16 cellular contexts compared by ENCODE assay signal in genomic region chr11:65542738-65543390, GRCh38. TPM values are rescaled to one million over a fixed set of nuclear protein-coding genes. Genes with fewer than 3 reads are reported as not detected.
DNase-seq lines count a peak whose midpoint lies in the region; ATAC-seq and TF ChIP-seq lines count a peak whose summit lies in the region.
"Had no signal": no experiment of that assay in that cellular context is flagged by ENCODE, and none has a peak within 500 bp of the region (broad histone marks: within the 10 kb centered on the region; RNA-seq: fewer than 3 reads in every experiment).

No MANE protein-coding gene starts in this region.

- H3K36me3 ChIP-seq in HEK293 (ENCODE audit: control insufficient read depth in 2 of 2, insufficient read depth in 1 of 2, low read length in 2 of 2): peaks cover 0 to 79% of the 10 kb centered on the region in 2 experiments; a peak in 2 of 3 replicates
- H3K36me3 ChIP-seq in osteoblast (ENCODE audit: insufficient read depth, low read length): peaks cover 64% of the 10 kb centered on the region

- no peak overlapping the region for H3K4me2 ChIP-seq in osteoblast (ENCODE audit: insufficient read depth, low read length)

- H3K9me3 ChIP-seq in HEK293 (ENCODE audit: control insufficient read depth, insufficient read depth, low read depth, low read length): no peaks in the 10 kb centered on the region
- no peaks in the 10 kb centered on the region for H3K9me3 ChIP-seq in osteoblast (ENCODE audit: low read depth, low read length)

- H2AFZ ChIP-seq in osteoblast (ENCODE audit: low read length): no peak overlapping the region
- H2AFZ ChIP-seq: GM23248 had no signal

- CTCF ChIA-PET in HEK293 (lab: Yijun Ruan, JAX): interaction anchor here (0.7 to 4.5 kb wide), 9 partner anchors 9 to 50 kb away, joined by 3 to 133 read pairs (median 21); partner anchors contain the start of genes FAM89B and ZNRD2

- peaks cover 26% of the 10 kb centered on the region for H3K27me3 Mint-ChIP-seq in endothelial cell (ENCODE audit: unreplicated experiment)

- no peaks in the 10 kb centered on the region for H3K79me2 ChIP-seq in osteoblast (ENCODE audit: insufficient read depth, low read length)

- peaks cover 3% of the 10 kb centered on the region; the same call in 1 of the 2 replicates for H3K4me1 ChIP-seq in HEK293 (ENCODE audit: control insufficient read depth, insufficient read depth, low read length)
- peaks cover 9% of the 10 kb centered on the region for H3K4me1 ChIP-seq in osteoblast (ENCODE audit: insufficient read depth, low read length)

- H3K27ac Mint-ChIP-seq in endothelial cell (ENCODE audit: unreplicated experiment): peak overlapping the region; percentile 54

- peak overlapping the region; percentile 65 for H3K4me3 Mint-ChIP-seq in endothelial cell (ENCODE audit: unreplicated experiment)

- no peak for TF ChIP-seq CTCF in C4-2B (conservative IDR thresholded peaks at IDR 0.05)
- TF ChIP-seq CTCF in HEK293 (tag by site-specific recombination; IDR thresholded peaks at IDR 0.05): no peak
- TF ChIP-seq CTCF in endothelial cell (IDR thresholded peaks at IDR 0.05; ENCODE audit: unreplicated experiment): no peak
- no peak for TF ChIP-seq CTCF in osteoblast (IDR thresholded peaks at IDR 0.05; ENCODE audit: extremely low read depth, low read depth, low read length)

- H3K4me1 Mint-ChIP-seq in endothelial cell (ENCODE audit: unreplicated experiment): peaks cover 8% of the 10 kb centered on the region

- H3K27me3 ChIP-seq in osteoblast (ENCODE audit: insufficient read depth, low read length): no peaks in the 10 kb centered on the region

- H3K4me3 ChIP-seq in HEK293 (ENCODE audit: low read depth, low read length): no peak overlapping the region
- H3K4me3 ChIP-seq in osteoblast (ENCODE audit: insufficient read depth, low read length): no peak overlapping the region
- H3K4me3 ChIP-seq: GM23248 had no signal

- ATAC-seq in HG03571 (IDR thresholded peaks at IDR 0.05; ENCODE audit: unreplicated experiment): no peak
- ATAC-seq: HCT116 had no signal

- POLR2A ChIA-PET in HEK293 (lab: Yijun Ruan, JAX): interaction anchor here (0.7 to 1.4 kb wide), 2 partner anchors 65 to 71 kb away, joined by 3 to 5 read pairs; partner anchors contain the start of gene MAP3K11

- DNase-seq in endothelial cell (ENCODE audit: low spot score) (no peak), osteoblast (ENCODE audit: insufficient read length, low spot score, missing footprints) (peak; percentile 91), NCI-H2029 treated with DMSO at 0.1 percent for 48 hours (lab: John Stamatoyannopoulos, UW) (no peak)
- DNase-seq in central memory CD4-positive, alpha-beta T cell: no peak
- DNase-seq: C1 segment of cervical spinal cord, DMS79, GM23248, MV-4-11, NCI-H1417 treated with DMSO at 0.1 percent for 48 hours, NCI-H2029, NCI-H524, SHP77 treated with DMSO at 0.1 percent for 48 hours had no signal

- no peaks in the 10 kb centered on the region for H3K9me3 Mint-ChIP-seq in endothelial cell (ENCODE audit: unreplicated experiment)

- peaks cover 16% of the 10 kb centered on the region for H4K20me1 ChIP-seq in osteoblast (ENCODE audit: insufficient read depth, low read length)

- H3K36me3 Mint-ChIP-seq in endothelial cell (ENCODE audit: low read depth, unreplicated experiment): peaks cover 9% of the 10 kb centered on the region

- H3K27ac ChIP-seq in C4-2B (peak overlapping the region; percentile 95; the same call in 1 of the 2 replicates), HEK293 (ENCODE audit: extremely low read depth, low read depth, low read length) (no peak overlapping the region), osteoblast (ENCODE audit: low read depth, low read length) (no peak overlapping the region)
- H3K27ac ChIP-seq: GM23248 had no signal

TF ChIP-seq in HEK293, 187 proteins besides CTCF, POLR2A, EP300 and RAD21:
- TF ChIP-seq ZNF366 (tag by site-specific recombination; conservative IDR thresholded peaks at IDR 0.05) (peak; percentile 100), ZNF473 (tag by site-specific recombination; IDR thresholded peaks at IDR 0.05) (no peak), ZBTB17 (tag by site-specific recombination; IDR thresholded peaks at IDR 0.05) (peak; percentile 92), ZNF2 (tag by site-specific recombination; IDR thresholded peaks at IDR 0.05) (no peak)

RNA-seq across cellular contexts. Expression of gene LTBP3, which starts 15.3 kb away (rescaled TPM):
- total RNA-seq in endothelial cell (ENCODE audit: unreplicated experiment) (1.7 TPM), osteoblast (40.7 and 41.6 TPM in 2 replicates)

RNA-seq across cellular contexts. Expression of gene SCYL1, which starts 18.0 kb away (rescaled TPM):
- total RNA-seq in endothelial cell (ENCODE audit: unreplicated experiment): 99.1 TPM
- total RNA-seq in osteoblast: 109 and 115 TPM in 2 replicates

RNA-seq across cellular contexts. Expression of gene ZNRD2, which starts 27.4 kb away (rescaled TPM):
- 37.4 TPM for total RNA-seq in endothelial cell (ENCODE audit: unreplicated experiment)
- total RNA-seq in osteoblast: 37.1 and 42.3 TPM in 2 replicates

RNA-seq across cellular contexts. Expression of gene FAM89B, which starts 29.5 kb away (rescaled TPM):
- total RNA-seq in endothelial cell (ENCODE audit: unreplicated experiment) (44.7 TPM), osteoblast (31.5 and 36.2 TPM in 2 replicates)

RNA-seq across cellular contexts. Expression of gene EHBP1L1, which starts 33.0 kb away (rescaled TPM):
- 4.7 TPM for total RNA-seq in endothelial cell (ENCODE audit: unreplicated experiment)
- 43.9 and 58.6 TPM in 2 replicates for total RNA-seq in osteoblast

Comparison
In these comparisons a context has a peak if more than half of its experiments do, and no peak if none do; other contexts are left out.
1. RNA of gene LTBP3, which starts 15.3 kb away (total RNA-seq): 40.7 to 41.6 TPM in osteoblast; 1.7 TPM in endothelial cell (single experiment); every median in the first group is over 10 times any median in the second.